In the genomic region with DNA sequence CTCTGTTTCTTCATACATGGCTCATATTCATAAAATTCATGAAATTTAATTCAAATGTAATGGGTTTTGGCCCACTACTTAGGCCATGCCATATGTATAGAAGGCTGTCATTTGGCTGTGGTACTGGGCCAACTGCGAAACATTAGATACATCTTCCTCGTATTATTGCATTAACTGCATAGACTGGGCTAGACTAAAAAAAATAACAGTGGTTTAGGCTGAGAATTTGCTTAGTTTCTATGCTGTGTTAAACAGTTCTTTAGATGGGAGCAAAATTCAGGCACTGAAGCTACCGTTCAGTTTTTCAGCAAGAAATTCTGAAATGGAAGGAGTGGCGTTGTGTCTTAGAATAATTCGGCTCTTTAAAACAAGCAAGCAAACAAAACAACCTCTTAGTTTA, we compare ENCODE assay signal across 7 cellular contexts.
"Had no signal": no experiment of that assay in that cellular context is flagged by ENCODE, and none has a peak within 500 bp of the region (broad histone marks: within the 10 kb centered on the region; RNA-seq: fewer than 3 reads in every experiment).

No MANE protein-coding gene starts in this region.

- H3K27ac Mint-ChIP-seq: GM23338, HFFc6 had no signal

- H3K4me1 Mint-ChIP-seq: GM23338 had no signal

- H3K9me3 Mint-ChIP-seq: GM23338 had no signal

- DNase-seq: HFFc6, IMR-90 had no signal

- H3K36me3 ChIP-seq: HAP-1 had no signal

- H3K9ac ChIP-seq: KMS-11 had no signal

- H3K27ac ChIP-seq: KMS-11 had no signal

- H3K4me3 Mint-ChIP-seq: GM23338, HFFc6 had no signal

- H3K4me2 ChIP-seq: GM23338, KMS-11 had no signal

- H3K4me1 ChIP-seq: HAP-1 had no signal

- ATAC-seq: GM23338, HCT116, K562 had no signal

- H3K4me3 ChIP-seq: GM23338, HAP-1, K562 had no signal

- H3K9me3 ChIP-seq: HAP-1 had no signal
